ENCODE assay signal across 8 cellular contexts in the genomic region with DNA sequence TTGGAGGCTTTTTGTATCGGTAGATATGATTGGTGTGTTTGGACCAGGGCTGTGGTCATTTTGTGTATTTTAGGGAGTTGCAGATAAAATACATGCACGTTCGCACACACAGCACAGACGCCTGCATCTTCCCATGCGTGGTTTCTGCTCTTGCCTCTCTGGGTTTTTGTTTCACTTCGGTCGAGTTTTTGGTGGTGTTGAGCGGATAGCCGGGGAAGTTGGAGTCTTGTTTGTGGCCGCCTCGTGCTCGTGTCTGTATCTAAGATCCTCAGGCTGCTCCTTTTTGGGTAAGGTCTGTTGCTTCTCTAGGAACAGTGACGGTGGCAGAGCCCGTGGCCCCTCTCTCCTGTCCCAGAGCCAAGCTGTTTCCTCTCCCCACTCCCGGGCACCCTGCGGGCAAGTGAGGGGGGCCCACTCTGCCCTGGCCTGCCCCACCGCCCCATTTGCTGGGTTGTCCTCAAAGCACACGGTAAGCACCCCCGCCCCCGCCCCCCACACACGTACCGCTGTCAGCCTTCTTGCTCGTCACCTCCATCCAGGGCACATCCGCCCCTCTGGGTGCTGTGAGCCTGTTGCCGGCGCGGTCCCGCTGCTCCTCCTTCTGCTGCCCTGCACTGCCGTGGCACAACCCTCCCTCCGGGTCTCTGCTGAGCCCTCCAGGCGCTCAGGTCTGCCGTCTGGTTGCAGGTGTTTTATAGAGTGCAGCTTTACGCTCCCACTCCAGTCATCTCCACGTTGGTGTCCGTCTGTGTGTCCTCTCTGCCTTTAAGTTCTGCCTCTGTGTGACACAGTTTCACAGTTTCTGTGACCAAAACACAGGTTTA. TPM values are rescaled to one million over a fixed set of nuclear protein-coding genes. Genes with fewer than 3 reads are reported as not detected.
A peak's percentile ranks its signal among the peaks of the same experiment; 100 is the strongest.
DNase-seq lines count a peak whose midpoint lies in the region; ATAC-seq and TF ChIP-seq lines count a peak whose summit lies in the region.

No MANE protein-coding gene starts in this region.

- no peak overlapping the region for H3K27ac ChIP-seq in right cardiac atrium (ENCODE audit: low read length)

- no peaks in the 10 kb centered on the region for H3K27me3 ChIP-seq in right cardiac atrium (ENCODE audit: control insufficient read depth, insufficient read depth)

- intact Hi-C loops in right cardiac atrium (cut with DNase I), result no loop called here

- DNase-seq in G401 (ENCODE audit: low spot score) (peak; percentile 32), Kasumi-1 (lab: John Stamatoyannopoulos, UW) (peak; percentile 47 to 74), right cardiac atrium (peak in 2 of 3 donors; percentile 64 to 65), HEK293T (ENCODE audit: extremely low spot score) (no peak), NCI-H345 treated with DMSO at 0.1 percent for 48 hours (lab: John Stamatoyannopoulos, UW; ENCODE audit: unreplicated experiment) (no peak), SW480 (ENCODE audit: low spot score) (no peak)
- DNase-seq in activated T-cell treated with anti-CD3 and anti-CD28 coated beads, Interleukin-2, amount 50 U/mL, for 48 hours, result peak; percentile 71 to 75
- peak; percentile 37 for DNase-seq in stimulated activated CD8-positive, alpha-beta memory T cell treated with anti-CD3 and anti-CD28 coated beads, Interleukin-7, amount 100 ng/mL, for 24 hours (ENCODE audit: low read depth)

- peaks cover 6% of the 10 kb centered on the region for H3K4me1 ChIP-seq in right cardiac atrium (ENCODE audit: control insufficient read depth, insufficient read depth, low read length)

- peak; percentile 50 to 66 for ATAC-seq in right cardiac atrium

- H3K9me3 ChIP-seq in right cardiac atrium (ENCODE audit: control insufficient read depth, low read length), result no peaks in the 10 kb centered on the region

- CTCF ChIA-PET in HEK293T (lab: Yijun Ruan, JAX), result no interaction called here

- H3K4me3 ChIP-seq in right cardiac atrium (ENCODE audit: low read length), result peak overlapping the region; percentile 8

- WGBS in right cardiac atrium, result 40% methylated on average over 35 of the region's 35 CpGs

- in situ Hi-C loops in G401 (cut with HindIII; ENCODE audit: low sequenced_read_pairs), result no loop called here

- POLR2A ChIA-PET in HEK293T (lab: Yijun Ruan, JAX), result no interaction called here

TF ChIP-seq in HEK293T, 16 proteins besides CTCF, POLR2A, EP300 and RAD21:
- TF ChIP-seq PKNOX1 (IDR thresholded peaks at IDR 0.05) (no peak), ZNF384 (IDR thresholded peaks at IDR 0.05) (no peak), BHLHE40 (IDR thresholded peaks at IDR 0.05; ENCODE audit: borderline replicate concordance) (no peak), TARDBP (IDR thresholded peaks at IDR 0.05) (no peak), CTBP1 (IDR thresholded peaks at IDR 0.05; ENCODE audit: borderline replicate concordance) (no peak), ELF4 (IDR thresholded peaks at IDR 0.05) (no peak), FOXA1 (IDR thresholded peaks at IDR 0.05) (no peak), L3MBTL2 (conservative IDR thresholded peaks at IDR 0.05) (no peak), NFRKB (IDR thresholded peaks at IDR 0.05) (no peak), SUZ12 (IDR thresholded peaks at IDR 0.05) (no peak), FOXK2 (IDR thresholded peaks at IDR 0.05) (no peak), ARNT (IDR thresholded peaks at IDR 0.05) (no peak), HDGF (IDR thresholded peaks at IDR 0.05; ENCODE audit: borderline replicate concordance) (no peak), FOXM1 (IDR thresholded peaks at IDR 0.05; ENCODE audit: borderline replicate concordance) (no peak), SP1 (IDR thresholded peaks at IDR 0.05) (no peak), LEF1 (IDR thresholded peaks at IDR 0.05; ENCODE audit: borderline replicate concordance) (no peak)

RNA-seq across cellular contexts. Expression of gene AGPAT3, which starts 51.9 kb away (rescaled TPM):
- 5.3 and 14.7 TPM in 2 replicates for total RNA-seq in G401 (2014; rRNA removed; shearing (Covaris generic))
- 10 to 100 TPM; 50.6 to 71.1 (median 62.5) TPM for total RNA-seq in right cardiac atrium
- 32.0 TPM for polyA plus RNA-seq in right cardiac atrium

Comparison
In these comparisons a context has a peak if more than half of its experiments do, and no peak if none do; other contexts are left out.
1. DNase-seq: peak in G401 (single experiment), Kasumi-1 (2 of 2), activated T-cell treated with anti-CD3 and anti-CD28 coated beads, Interleukin-2, amount 50 U/mL, for 48 hours (2 of 2), right cardiac atrium (2 of 3) and stimulated activated CD8-positive, alpha-beta memory T cell treated with anti-CD3 and anti-CD28 coated beads, Interleukin-7, amount 100 ng/mL, for 24 hours (single experiment); none in HEK293T (single experiment), NCI-H345 treated with DMSO at 0.1 percent for 48 hours (single experiment) and SW480 (single experiment).